ENCODE assay signal across 8 cellular contexts in the genomic region with DNA sequence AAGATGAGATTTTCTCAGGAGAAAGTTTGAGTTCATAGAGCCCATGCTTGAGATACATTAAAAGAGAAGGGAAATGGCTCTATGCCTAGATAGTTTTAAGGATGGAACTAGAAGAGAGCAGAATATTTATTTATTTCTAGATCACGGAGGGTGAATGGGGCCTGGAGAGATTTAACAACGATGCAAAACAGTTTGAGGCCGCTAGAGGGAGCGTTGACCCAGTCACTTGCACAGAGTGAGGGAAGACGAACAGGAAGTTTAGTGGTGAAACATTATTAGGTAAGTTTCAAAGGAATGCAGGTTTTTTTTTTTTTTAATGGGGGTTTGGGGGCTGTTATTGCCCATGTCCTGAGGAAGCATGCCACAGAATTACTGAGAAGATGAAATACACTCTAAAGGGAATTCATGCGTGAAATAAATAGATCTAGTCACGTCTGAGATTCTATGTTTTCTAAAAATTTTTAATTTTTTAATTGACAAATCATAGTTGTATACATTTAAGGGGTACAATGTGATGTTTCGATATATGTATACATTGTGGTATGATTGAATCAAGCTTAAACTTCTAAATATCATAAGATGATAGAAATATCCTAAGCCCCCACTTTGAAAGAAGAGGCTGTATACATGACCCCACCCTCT. TPM values are rescaled to one million over a fixed set of nuclear protein-coding genes. Genes with fewer than 3 reads are reported as not detected.
DNase-seq lines count a peak whose midpoint lies in the region; ATAC-seq and TF ChIP-seq lines count a peak whose summit lies in the region.

No MANE protein-coding gene starts in this region.

- H3K9me3 Mint-ChIP-seq in H9 (no peaks in the 10 kb centered on the region), T-cell (no peaks in the 10 kb centered on the region)

- H4K20me1 ChIP-seq in H9 (ENCODE audit: control insufficient read depth, insufficient read depth, insufficient read length) (no peaks in the 10 kb centered on the region), Loucy (ENCODE audit: insufficient read depth, low read length, poor library complexity, severe bottlenecking) (no peaks in the 10 kb centered on the region), hepatocyte (ENCODE audit: insufficient read depth, poor library complexity, severe bottlenecking) (no peaks in the 10 kb centered on the region)

- H2BK120ac ChIP-seq in H9 (ENCODE audit: low read depth, low read length, poor library complexity, severe bottlenecking) = no peak overlapping the region

- H2BK12ac ChIP-seq in H9 (ENCODE audit: insufficient read length, low read depth, low read length) = no peak overlapping the region

- DNase-seq in H9 (peak; percentile 72), T-cell (peak; percentile 32 to 72 (median 56)), adrenal gland (peak; percentile 52 to 83 (median 72)), hepatocyte (ENCODE audit: low spot score) (peak; percentile 73), smooth muscle cell of the brain vasculature (ENCODE audit: low read depth, low spot score) (peak; percentile 32), cerebellar nuclear complex (lab: John Stamatoyannopoulos, UW) (no peak)

- H3K4ac ChIP-seq in H9 (ENCODE audit: low read depth, low read length) = no peak overlapping the region

- no peaks in the 10 kb centered on the region for H3K36me3 ChIP-seq in Loucy (ENCODE audit: insufficient read depth, low read length)
- no peaks in the 10 kb centered on the region for H3K36me3 ChIP-seq in adrenal gland (replicated peaks in 1 of 2)
- no peaks in the 10 kb centered on the region for H3K36me3 ChIP-seq in hepatocyte (replicated peaks; ENCODE audit: insufficient read depth, low read depth)

- H3K14ac ChIP-seq in H9 (ENCODE audit: insufficient read depth, low read length) = no peak overlapping the region

- TF ChIP-seq POLR2A in adrenal gland (IDR thresholded peaks at IDR 0.05) = no peak

- H3K79me2 ChIP-seq in H9 (ENCODE audit: insufficient read depth, low read length) (no peaks in the 10 kb centered on the region), Loucy (ENCODE audit: insufficient read depth, low read length) (no peaks in the 10 kb centered on the region), hepatocyte (no peaks in the 10 kb centered on the region)

- H4K5ac ChIP-seq in H9 (ENCODE audit: insufficient read length, low read depth, low read length) = no peak overlapping the region

- H4K8ac ChIP-seq in H9 (replicated peaks; ENCODE audit: insufficient read length, low read depth, low read length) = no peak overlapping the region

- no peaks in the 10 kb centered on the region for H3F3A ChIP-seq in Loucy (ENCODE audit: low read depth)

- H3K23ac ChIP-seq in H9 (ENCODE audit: insufficient read length, low read depth, low read length) = no peak overlapping the region

- POLR2A ChIA-PET in T-cell (lab: Charles Lee) = no interaction called here

- H2AFZ ChIP-seq in H9 (ENCODE audit: low read length) (no peak overlapping the region), Loucy (ENCODE audit: low read length) (no peak overlapping the region), hepatocyte (no peak overlapping the region)

- no peak overlapping the region for H3K56ac ChIP-seq in H9 (ENCODE audit: insufficient read length, low read depth, low read length)

- H3K23me2 ChIP-seq in H9 (ENCODE audit: insufficient read length, low read depth, low read length, poor library complexity, severe bottlenecking) = no peaks in the 10 kb centered on the region

- H3K4me1 Mint-ChIP-seq in H9 (no peaks in the 10 kb centered on the region), T-cell (peaks cover 6 to 8% (median 8%) of the 10 kb centered on the region in 3 donors)

- H3K4me1 ChIP-seq in H9 (ENCODE audit: insufficient read depth, low read length) (no peaks in the 10 kb centered on the region), Loucy (ENCODE audit: insufficient read depth, low read length, poor library complexity, severe bottlenecking) (peaks cover 6% of the 10 kb centered on the region), adrenal gland (replicated peaks in 1 of 2) (no peaks in the 10 kb centered on the region), hepatocyte (ENCODE audit: insufficient read depth) (no peaks in the 10 kb centered on the region)

- H3K27me3 Mint-ChIP-seq in H9 (ENCODE audit: low read depth) (peaks cover 66% of the 10 kb centered on the region), T-cell (peaks cover 3 to 23% of the 10 kb centered on the region in 2 donors)

- peak; percentile 88 to 91 (median 90) for ATAC-seq in T-cell (replicated peaks in 1 of 4)

- H3K9me3 ChIP-seq in H9 (ENCODE audit: control insufficient read depth, low read depth, low read length) (no peaks in the 10 kb centered on the region), Loucy (ENCODE audit: insufficient read depth, low read depth, low read length) (no peaks in the 10 kb centered on the region), adrenal gland (replicated peaks in 1 of 3) (no peaks in the 10 kb centered on the region), hepatocyte (ENCODE audit: low read depth) (no peaks in the 10 kb centered on the region)

- H3K79me1 ChIP-seq in H9 (ENCODE audit: insufficient read depth, low read depth, low read length, poor library complexity, severe bottlenecking) = no peaks in the 10 kb centered on the region

- CTCF ChIA-PET in T-cell (lab: Charles Lee) = no interaction called here

- H2BK15ac ChIP-seq in H9 (ENCODE audit: low read depth, low read length) = no peak overlapping the region

- H3K4me2 ChIP-seq in H9 (ENCODE audit: insufficient read depth, insufficient read length, low read length) (no peak overlapping the region), Loucy (ENCODE audit: low read depth, low read length, poor library complexity, severe bottlenecking) (peak overlapping the region; percentile 31), hepatocyte (no peak overlapping the region)

- WGBS in H9 (ENCODE audit: extremely low coverage, insufficient read length, low lambda C conversion rate) = no CpG with 5 or more reads among the region's 8 CpGs
- 16 to 22% (median 19%) methylated on average over 8 of the region's 8 CpGs for WGBS in adrenal gland, 4 donors
- 37% methylated on average over 8 of the region's 8 CpGs for WGBS in hepatocyte (ENCODE audit: low lambda C conversion rate, missing lambda C conversion rate)

- H3K4me3 Mint-ChIP-seq in H9 (no peak overlapping the region; a peak in 1 of 5 replicates), T-cell (no peak overlapping the region)

- peak; percentile 81 for TF ChIP-seq CTCF in GM12874 (IDR thresholded peaks at IDR 0.05; ENCODE audit: insufficient read depth, low read depth, low read length)
- peak; percentile 86 for TF ChIP-seq CTCF in H9 (conservative IDR thresholded peaks at IDR 0.05)
- peak; percentile 90 for TF ChIP-seq CTCF in Loucy (conservative IDR thresholded peaks at IDR 0.05; ENCODE audit: low read length)
- TF ChIP-seq CTCF in adrenal gland (IDR thresholded peaks at IDR 0.05) = peak; percentile 63 to 85 (median 75)
- TF ChIP-seq CTCF in hepatocyte (IDR thresholded peaks at IDR 0.05; ENCODE audit: poor library complexity) = peak; percentile 72

- H3K9ac ChIP-seq in H9 (ENCODE audit: extremely low read depth, insufficient read length, low read length) (no peak overlapping the region), Loucy (ENCODE audit: low read depth, low read length, poor library complexity, severe bottlenecking) (no peak overlapping the region)

- no peak overlapping the region for H3K27ac ChIP-seq in H9 (ENCODE audit: insufficient read length, low read depth, low read length)
- H3K27ac ChIP-seq in adrenal gland = no peak overlapping the region
- H3K27ac ChIP-seq in hepatocyte = no peak overlapping the region

- no peak overlapping the region for H4K91ac ChIP-seq in H9 (ENCODE audit: insufficient read length, low read depth, low read length)

- H3K18ac ChIP-seq in H9 (ENCODE audit: insufficient read length, low read depth, low read length) = no peak overlapping the region

- no peak overlapping the region for H3T11ph ChIP-seq in H9 (ENCODE audit: low read length)

- H3K36me3 Mint-ChIP-seq in H9 (ENCODE audit: insufficient read depth in 1 of 3, low read depth in 3 of 3) = no peaks in the 10 kb centered on the region; a peak in 1 of 7 replicates
- H3K36me3 Mint-ChIP-seq in T-cell = no peaks in the 10 kb centered on the region

- no peak overlapping the region for H2AK5ac ChIP-seq in H9 (ENCODE audit: insufficient read length, low read length)

- H3K4me3 ChIP-seq in Loucy (ENCODE audit: low read length, poor library complexity, severe bottlenecking) (no peak overlapping the region), adrenal gland (no peak overlapping the region), hepatocyte (no peak overlapping the region)

- H3K27ac Mint-ChIP-seq in H9 = no peak overlapping the region
- peak overlapping the region in 1 of 2 donors; percentile 16 for H3K27ac Mint-ChIP-seq in T-cell

- no peaks in the 10 kb centered on the region for H3K9me2 ChIP-seq in Loucy (replicated peaks; ENCODE audit: low read depth, low read length)
- no peaks in the 10 kb centered on the region for H3K9me2 ChIP-seq in hepatocyte (replicated peaks; ENCODE audit: insufficient read depth)

- no peak overlapping the region for H2BK5ac ChIP-seq in H9 (ENCODE audit: insufficient read length, low read length)

- H3K27me3 ChIP-seq in H9 (ENCODE audit: insufficient read depth, low read length) = no peaks in the 10 kb centered on the region; the same call in 1 of the 2 replicates
- no peaks in the 10 kb centered on the region for H3K27me3 ChIP-seq in Loucy (ENCODE audit: insufficient read depth, low read length, poor library complexity, severe bottlenecking)
- peaks cover 5% of the 10 kb centered on the region for H3K27me3 ChIP-seq in adrenal gland
- H3K27me3 ChIP-seq in hepatocyte = peaks cover 12% of the 10 kb centered on the region

- intact Hi-C loops in adrenal gland (cut with DNase I) = no loop called here

- H2BK20ac ChIP-seq in H9 (ENCODE audit: low read depth, low read length, poor library complexity, severe bottlenecking) = no peak overlapping the region

RNA-seq across cellular contexts. Expression of a gene that starts 14.8 kb away (rescaled TPM):
- total RNA-seq in H9 (2021) (4.3 and 8.5 TPM in 2 replicates), T-cell (not detected), adrenal gland (1 to 10 TPM in 3 of 8 donors, under 1 TPM in 4, not detected in 1; 0.14 to 3.1 (median 0.78) TPM), hepatocyte (14.0 and 19.9 TPM in 2 replicates)
- polyA plus RNA-seq in adrenal gland (10 to 100 TPM in 1 of 3 donors, 1 to 10 TPM in 1, under 1 TPM in 1; 0.75 to 32.5 (median 1.6) TPM), hepatocyte (26.2 and 43.2 TPM in 2 replicates)

RNA-seq across cellular contexts. Expression of a gene that starts 31.4 kb away (rescaled TPM):
- total RNA-seq in H9 (2021) (not detected in 2 replicates), T-cell (not detected), adrenal gland (not detected), hepatocyte (not detected in 2 replicates)
- polyA plus RNA-seq in adrenal gland (not detected), hepatocyte (not detected in 2 replicates)

RNA-seq across cellular contexts. Expression of a gene that starts 44.9 kb away (rescaled TPM):
- total RNA-seq in H9 (2021) = not detected in 2 replicates
- total RNA-seq in T-cell = not detected
- not detected for total RNA-seq in adrenal gland
- not detected for polyA plus RNA-seq in adrenal gland
- total RNA-seq in hepatocyte = not detected in 2 replicates
- not detected in 2 replicates for polyA plus RNA-seq in hepatocyte

RNA-seq across cellular contexts. Expression of a gene that starts 53.9 kb away (rescaled TPM):
- total RNA-seq in H9 (2021) = 1.6 and 2.1 TPM in 2 replicates
- total RNA-seq in T-cell = 10 to 100 TPM in 2 of 5 donors, 1 to 10 TPM in 3; 3.5 to 13.2 (median 5.4) TPM
- total RNA-seq in adrenal gland = 1 to 10 TPM in 7 of 8 donors, under 1 TPM in 1; 0.85 to 9.2 (median 5.3) TPM
- polyA plus RNA-seq in adrenal gland = 1 to 10 TPM; 3.6 to 9.8 (median 9.4) TPM
- total RNA-seq in hepatocyte = 0.10 and 0.60 TPM in 2 replicates
- 0.58 TPM in 1 of 2 replicates, not detected in the other for polyA plus RNA-seq in hepatocyte

Comparison
In these comparisons a context has a peak if more than half of its experiments do, and no peak if none do; other contexts are left out.
1. DNase-seq: peak in H9 (single experiment), T-cell (34 of 34), adrenal gland (7 of 7), hepatocyte (single experiment) and smooth muscle cell of the brain vasculature (single experiment); none in cerebellar nuclear complex (0 of 2).
2. Peak in every context shown above with its lines, with median percentiles within 50 percentile points of each other: CTCF ChIP-seq.